In the genomic region with DNA sequence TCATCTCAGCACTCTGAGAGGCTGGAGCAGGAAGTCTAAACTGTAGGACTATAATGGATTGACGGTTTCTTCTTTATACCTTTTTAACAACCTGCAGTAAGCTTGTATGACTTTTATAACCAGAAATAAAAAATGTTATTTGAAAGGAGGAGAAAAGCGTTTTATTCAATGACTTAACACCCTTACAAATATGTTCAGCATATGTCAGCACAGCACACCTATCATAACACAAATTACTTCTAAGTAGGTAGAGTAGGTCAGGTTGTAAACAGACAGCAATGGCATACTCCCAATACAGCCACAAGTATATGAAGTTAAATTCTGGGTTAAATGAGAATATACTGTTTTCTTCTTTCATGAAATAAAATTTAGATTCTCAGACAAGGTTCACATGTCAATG, we compare ENCODE assay signal across 17 cellular contexts. TPM values are rescaled to one million over a fixed set of nuclear protein-coding genes. Genes with fewer than 3 reads are reported as not detected.
A peak's percentile ranks its signal among the peaks of the same experiment; 100 is the strongest.
DNase-seq lines count a peak whose midpoint lies in the region; ATAC-seq and TF ChIP-seq lines count a peak whose summit lies in the region.
"Had no signal": no experiment of that assay in that cellular context is flagged by ENCODE, and none has a peak within 500 bp of the region (broad histone marks: within the 10 kb centered on the region; RNA-seq: fewer than 3 reads in every experiment).

No MANE protein-coding gene starts in this region.

- no peak for TF ChIP-seq EP300 in transverse colon (IDR thresholded peaks at IDR 0.05; ENCODE audit: low read depth)

- H3K9me3 ChIP-seq in OCI-LY7 (ENCODE audit: low read length) (no peaks in the 10 kb centered on the region), mucosa of descending colon (no peaks in the 10 kb centered on the region), transverse colon (no peaks in the 10 kb centered on the region)

- H3K36me3 ChIP-seq in OCI-LY7 (ENCODE audit: insufficient read depth, low read length) (peaks cover 51% of the 10 kb centered on the region), mucosa of descending colon (ENCODE audit: low read depth) (no peaks in the 10 kb centered on the region), transverse colon (no peaks in the 10 kb centered on the region)

- peaks cover 0 to 18% of the 10 kb centered on the region in 2 donors for H3K36me3 Mint-ChIP-seq in activated T-cell treated with anti-CD3 and anti-CD28 coated beads, Interleukin-2, amount 50 U/mL, for 72 hours (ENCODE audit: insufficient read depth in 2 of 2)
- peaks cover 8% of the 10 kb centered on the region for H3K36me3 Mint-ChIP-seq in activated T-cell treated with anti-CD3 and anti-CD28 coated beads, Interleukin-2, amount 50 U/mL, for 4 hours (ENCODE audit: insufficient read depth)

- H3K27ac ChIP-seq in OCI-LY7 (ENCODE audit: low read depth, low read length, poor library complexity, severe bottlenecking), result no peak overlapping the region
- peak overlapping the region; percentile 18 to 54 (median 39) for H3K27ac ChIP-seq in transverse colon
- H3K27ac ChIP-seq: BLaER1 treated with 17β-estradiol and CSF1 and Interleukin-3, amounts not matched to agents 10 nM and 100 nM had no signal

- no peak for TF ChIP-seq POLR2A in transverse colon (IDR thresholded peaks at IDR 0.05)

- H3K27me3 Mint-ChIP-seq in activated T-cell treated with anti-CD3 and anti-CD28 coated beads, Interleukin-2, amount 50 U/mL, for 72 hours (ENCODE audit: low read depth), result no peaks in the 10 kb centered on the region
- no peaks in the 10 kb centered on the region for H3K27me3 Mint-ChIP-seq in activated T-cell treated with anti-CD3 and anti-CD28 coated beads, Interleukin-2, amount 50 U/mL, for 4 hours (ENCODE audit: low read depth)

- CTCF ChIA-PET in OCI-LY7 (lab: Charles Lee; ENCODE audit: unreplicated experiment), result interaction anchor here (0.6 kb wide), 1 partner anchor 23 kb away, joined by 3 read pairs; no protein-coding TSS in a partner anchor

- TSS peak; percentile 14 for BruUV-seq in OCI-LY7 (replicated peaks; lab: Mats Ljungman, UMichigan)

- DNase-seq in activated T-cell treated with anti-CD3 and anti-CD28 coated beads, Interleukin-2, amount 50 U/mL, for 72 hours, result no peak
- no peak for DNase-seq in activated T-cell treated with anti-CD3 and anti-CD28 coated beads, Interleukin-2, amount 50 U/mL, for 4 hours
- DNase-seq in OCI-LY7 (ENCODE audit: low spot score) (no peak), mucosa of descending colon (no peak), transverse colon (no peak), cardiac septum (ENCODE audit: low spot score) (no peak)
- DNase-seq: DND-41, GDM1, IMR-90, Kasumi-1, MM.1S, NCI-H1092 treated with DMSO at 0.1 percent for 48 hours, NCI-H510A treated with DMSO at 0.1 percent for 48 hours, NCI-H82 had no signal

- in situ Hi-C loops in transverse colon (cut with MboI; ENCODE audit: low pct_ligation_motif_present in 1 of 4, low pct_unique_long_range_greater_than_20kb in 1 of 4, low sequenced_read_pairs in 3 of 4), result no loop called here

- H3K4me1 Mint-ChIP-seq in activated T-cell treated with anti-CD3 and anti-CD28 coated beads, Interleukin-2, amount 50 U/mL, for 72 hours (ENCODE audit: low read depth), result peaks cover 45% of the 10 kb centered on the region
- peaks cover 56% of the 10 kb centered on the region for H3K4me1 Mint-ChIP-seq in activated T-cell treated with anti-CD3 and anti-CD28 coated beads, Interleukin-2, amount 50 U/mL, for 4 hours (ENCODE audit: low read depth)

- 0 out of 2 replicates have a peak, but pooled peaks cover 4% of the 10 kb centered on the region for H4K20me1 ChIP-seq in OCI-LY7 (ENCODE audit: insufficient read depth, low read length)

- H3K9me3 Mint-ChIP-seq in activated T-cell treated with anti-CD3 and anti-CD28 coated beads, Interleukin-2, amount 50 U/mL, for 72 hours, result no peaks in the 10 kb centered on the region
- no peaks in the 10 kb centered on the region for H3K9me3 Mint-ChIP-seq in activated T-cell treated with anti-CD3 and anti-CD28 coated beads, Interleukin-2, amount 50 U/mL, for 4 hours

- peaks cover 98% of the 10 kb centered on the region for H3K79me2 ChIP-seq in OCI-LY7 (ENCODE audit: insufficient read depth, low read depth, low read length)

- peak overlapping the region; percentile 24 for H3K27ac Mint-ChIP-seq in activated T-cell treated with anti-CD3 and anti-CD28 coated beads, Interleukin-2, amount 50 U/mL, for 72 hours

- H3K4me2 ChIP-seq in OCI-LY7 (ENCODE audit: low read length), result no peak overlapping the region

- TF ChIP-seq CTCF in OCI-LY7 (conservative IDR thresholded peaks at IDR 0.05; ENCODE audit: low read length) (no peak), mucosa of descending colon (IDR thresholded peaks at IDR 0.05) (no peak), transverse colon (IDR thresholded peaks at IDR 0.05) (no peak)

- H3K4me3 ChIP-seq in OCI-LY7 (ENCODE audit: low read depth, low read length, poor library complexity, severe bottlenecking) (no peak overlapping the region), mucosa of descending colon (no peak overlapping the region), transverse colon (no peak overlapping the region)
- H3K4me3 ChIP-seq: BLaER1 treated with 17β-estradiol and CSF1 and Interleukin-3, amounts not matched to agents 10 nM and 100 nM had no signal

- 18 to 53% methylated on average over 2 of the region's 2 CpGs for WGBS in transverse colon (ENCODE audit: low coverage in 1 of 2), 2 donors

- no peaks in the 10 kb centered on the region for H3K27me3 ChIP-seq in transverse colon
- H3K27me3 ChIP-seq: BLaER1 treated with 17β-estradiol and CSF1 and Interleukin-3, amounts not matched to agents 10 nM and 100 nM had no signal

- no peak overlapping the region for H3K4me3 Mint-ChIP-seq in activated T-cell treated with anti-CD3 and anti-CD28 coated beads, Interleukin-2, amount 50 U/mL, for 72 hours
- no peak overlapping the region for H3K4me3 Mint-ChIP-seq in activated T-cell treated with anti-CD3 and anti-CD28 coated beads, Interleukin-2, amount 50 U/mL, for 4 hours

- H3K9me2 ChIP-seq in OCI-LY7 (ENCODE audit: insufficient read depth, low read length), result no peaks in the 10 kb centered on the region

- ATAC-seq in activated T-cell treated with anti-CD3 and anti-CD28 coated beads, Interleukin-2, amount 50 U/mL, for 72 hours (replicated peaks in 1 of 2), result no peak
- ATAC-seq in activated T-cell treated with anti-CD3 and anti-CD28 coated beads, Interleukin-2, amount 50 U/mL, for 4 hours, result no peak
- ATAC-seq in mucosa of descending colon, result peak; percentile 86
- ATAC-seq in GM21367 (IDR thresholded peaks at IDR 0.05; ENCODE audit: unreplicated experiment), result no peak
- ATAC-seq in HG03159 (IDR thresholded peaks at IDR 0.05; ENCODE audit: unreplicated experiment), result no peak

- intact Hi-C loops in OCI-LY7 (cut with micrococcal nuclease; ENCODE audit: unreplicated experiment), result no loop called here
- intact Hi-C loops in mucosa of descending colon (cut with DNase I, micrococcal nuclease), result no loop called here
- intact Hi-C loops in transverse colon (cut with DNase I; ENCODE audit: low total_unique reads), result no loop called here
- intact Hi-C loops in cardiac septum (cut with DNase I), result no loop called here

- H2AFZ ChIP-seq in OCI-LY7 (ENCODE audit: low read length), result no peak overlapping the region

- H3K4me1 ChIP-seq in OCI-LY7 (ENCODE audit: insufficient read depth, low read length, poor library complexity, severe bottlenecking) (peaks cover 35% of the 10 kb centered on the region), mucosa of descending colon (ENCODE audit: low read depth) (peaks cover 57% of the 10 kb centered on the region), transverse colon (peaks cover 16 to 80% (median 42%) of the 10 kb centered on the region in 4 donors)

- POLR2A ChIA-PET in OCI-LY7 (lab: Charles Lee), result interaction anchor here (0.6 to 3.6 kb wide), 7 partner anchors 9 to 93 kb away, joined by 3 to 20 read pairs (median 4); a partner anchor contains a TSS

RNA-seq across cellular contexts. Expression of a gene that starts 16.1 kb away (rescaled TPM):
- total RNA-seq in activated T-cell treated with anti-CD3 and anti-CD28 coated beads, Interleukin-2, amount 50 U/mL, for 72 hours, result 10 to 100 TPM; 85.3 to 90.8 TPM
- total RNA-seq in activated T-cell treated with anti-CD3 and anti-CD28 coated beads, Interleukin-2, amount 50 U/mL, for 4 hours, result 10 to 100 TPM; 73.6 to 78.5 (median 73.6) TPM
- total RNA-seq in OCI-LY7 (2014; rRNA removed; shearing (Covaris generic)), result 37.3 and 39.7 TPM in 2 replicates
- 72.7 and 75.4 TPM in 2 replicates for total RNA-seq in OCI-LY7 (2022)
- 100 to 1,000 TPM; 144 to 165 (median 151) TPM for total RNA-seq in mucosa of descending colon
- total RNA-seq in transverse colon, result 10 to 100 TPM; 16.9 to 98.3 (median 55.0) TPM
- total RNA-seq in cardiac septum, result 106 TPM

RNA-seq across cellular contexts. Expression of a gene that starts 57.6 kb away (rescaled TPM):
- 10 to 100 TPM in 1 of 2 donors, 1 to 10 TPM in 1; 6.1 to 10.4 TPM for total RNA-seq in activated T-cell treated with anti-CD3 and anti-CD28 coated beads, Interleukin-2, amount 50 U/mL, for 72 hours
- 1 to 10 TPM; 2.3 to 5.4 (median 2.9) TPM for total RNA-seq in activated T-cell treated with anti-CD3 and anti-CD28 coated beads, Interleukin-2, amount 50 U/mL, for 4 hours
- total RNA-seq in OCI-LY7 (2014; rRNA removed; shearing (Covaris generic)), result 7.3 and 8.7 TPM in 2 replicates
- total RNA-seq in OCI-LY7 (2022) (17.1 and 21.7 TPM in 2 replicates), mucosa of descending colon (10 to 100 TPM in 2 of 3 donors, 1 to 10 TPM in 1; 8.9 to 30.9 (median 13.2) TPM), transverse colon (10 to 100 TPM; 11.6 to 32.2 (median 15.9) TPM), cardiac septum (21.6 TPM)
